18 cellular contexts compared by ENCODE assay signal in genomic region chr3:32778389-32778788, GRCh38.
A peak's percentile ranks its signal among the peaks of the same experiment; 100 is the strongest.
DNase-seq lines count a peak whose midpoint lies in the region; ATAC-seq and TF ChIP-seq lines count a peak whose summit lies in the region.
"Had no signal": no experiment of that assay in that cellular context is flagged by ENCODE, and none has a peak within 500 bp of the region (broad histone marks: within the 10 kb centered on the region; RNA-seq: fewer than 3 reads in every experiment).

No MANE protein-coding gene starts in this region.

- H3K4me3 ChIP-seq in WERI-Rb-1 (ENCODE audit: low read depth, low read length): no peak overlapping the region
- H3K4me3 ChIP-seq: A549; BLaER1 treated with 17β-estradiol and CSF1 and Interleukin-3, amounts not matched to agents 10 nM and 100 nM; cardiac muscle cell; gastroesophageal sphincter; tibial artery had no signal

- H3K27me3 ChIP-seq in WERI-Rb-1 (ENCODE audit: insufficient read depth, low read depth, severe bottlenecking): no peaks in the 10 kb centered on the region
- H3K27me3 ChIP-seq: cardiac muscle cell, gastroesophageal sphincter, tibial artery had no signal

- H3K27ac ChIP-seq in WERI-Rb-1: no peak overlapping the region
- H3K27ac ChIP-seq: A549; BLaER1 treated with 17β-estradiol and CSF1 and Interleukin-3, amounts not matched to agents 10 nM and 100 nM; cardiac muscle cell; gastroesophageal sphincter; tibial artery had no signal

- peaks cover 22% of the 10 kb centered on the region for H3K36me3 ChIP-seq in WERI-Rb-1

- peak; percentile 27; the same call in 1 of the 2 replicates for TF ChIP-seq CTCF in WERI-Rb-1 (IDR thresholded peaks at IDR 0.05; ENCODE audit: low read depth, low read length)

- ATAC-seq in stimulated activated naive CD8-positive, alpha-beta T cell treated with anti-CD3 and anti-CD28 coated beads, Interleukin-15, Interleukin-2, amounts not matched to agents 100 U/mL and 50 U/mL, for 24 hours: peak; percentile 36
- ATAC-seq: A549; gastroesophageal sphincter; left cardiac atrium; stimulated activated naive B cell treated with anti-CD40 and anti-IgM and Interleukin-4, amounts not matched to agents 10 μg/mL and 1 μg/mL and 100 μg/mL, for 72 hours had no signal

- DNase-seq in NCI-H82 (lab: John Stamatoyannopoulos, UW) (peak; percentile 5), NCI-H82 treated with DMSO at 0.1 percent for 48 hours (lab: John Stamatoyannopoulos, UW; ENCODE audit: unreplicated experiment) (no peak), WERI-Rb-1 (peak; percentile 16), foreskin melanocyte (no peak), inferior parietal cortex (ENCODE audit: extremely low spot score) (no peak)
- peak in 2 of 3 donors; percentile 6 to 9 for DNase-seq in stimulated activated CD4-positive, alpha-beta T cell treated with anti-CD3 and anti-CD28 coated beads, Interleukin-12 subunit alpha, Interleukin-12 subunit beta, amount 100 ng/mL, for 48 hours (ENCODE audit: low read depth in 2 of 3, low spot score in 1 of 3)
- DNase-seq in stimulated activated CD4-positive, alpha-beta T cell treated with anti-CD3 and anti-CD28 coated beads, Interleukin-4, amount 100 ng/mL, for 1 hour: no peak
- DNase-seq in stimulated activated naive CD8-positive, alpha-beta T cell treated with anti-CD3 and anti-CD28 coated beads, Interleukin-15, Interleukin-2, amounts not matched to agents 100 U/mL and 50 U/mL, for 24 hours: no peak
- DNase-seq: left cardiac atrium; NCI-H2029 treated with DMSO at 0.1 percent for 48 hours; NCI-H446 treated with DMSO at 0.1 percent for 48 hours; small intestine; stimulated activated naive B cell treated with anti-CD40 and anti-IgM and Interleukin-4, amounts not matched to agents 10 μg/mL and 1 μg/mL and 100 μg/mL, for 72 hours; tibial artery had no signal

- H3K9me3 ChIP-seq in WERI-Rb-1 (ENCODE audit: severe bottlenecking): no peaks in the 10 kb centered on the region
- H3K9me3 ChIP-seq: A549; BLaER1 treated with 17β-estradiol and CSF1 and Interleukin-3, amounts not matched to agents 10 nM and 100 nM; gastroesophageal sphincter; tibial artery had no signal

Comparison
In these comparisons a context has a peak if more than half of its experiments do, and no peak if none do; other contexts are left out.
1. DNase-seq: peak in NCI-H82 (single experiment), stimulated activated CD4-positive, alpha-beta T cell treated with anti-CD3 and anti-CD28 coated beads, Interleukin-12 subunit alpha, Interleukin-12 subunit beta, amount 100 ng/mL, for 48 hours (2 of 3) and WERI-Rb-1 (single experiment); none in NCI-H82 treated with DMSO at 0.1 percent for 48 hours (single experiment), stimulated activated CD4-positive, alpha-beta T cell treated with anti-CD3 and anti-CD28 coated beads, Interleukin-4, amount 100 ng/mL, for 1 hour (single experiment), stimulated activated naive CD8-positive, alpha-beta T cell treated with anti-CD3 and anti-CD28 coated beads, Interleukin-15, Interleukin-2, amounts not matched to agents 100 U/mL and 50 U/mL, for 24 hours (single experiment), foreskin melanocyte (single experiment) and inferior parietal cortex (single experiment).